ENCODE assay signal across 27 cellular contexts in the genomic region with DNA sequence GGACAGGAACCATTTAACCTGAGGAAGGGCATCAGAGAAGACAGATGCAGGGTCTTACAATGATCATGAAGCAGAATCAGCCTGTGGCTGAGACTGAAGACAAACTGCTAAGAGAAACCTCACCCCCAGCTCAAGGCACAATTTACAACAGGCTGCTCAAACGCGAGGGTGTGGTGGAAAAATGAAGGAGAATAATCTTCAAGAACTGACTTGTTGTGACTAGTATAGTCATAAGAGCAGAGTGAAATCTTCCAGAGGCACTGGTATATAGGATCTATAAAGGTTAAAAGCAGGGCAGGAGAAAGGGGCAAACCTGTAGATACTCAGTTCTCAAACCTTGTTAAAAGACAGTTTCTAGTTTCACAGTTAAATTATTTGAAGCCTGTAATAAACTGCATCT.
"Had no signal": no experiment of that assay in that cellular context is flagged by ENCODE, and none has a peak within 500 bp of the region (broad histone marks: within the 10 kb centered on the region; RNA-seq: fewer than 3 reads in every experiment).

No MANE protein-coding gene starts in this region.

- H3K27ac ChIP-seq: esophagus squamous epithelium, gastrocnemius medialis, parathyroid adenoma, psoas muscle, suprapubic skin, tibial artery, upper lobe of right lung had no signal

- DNase-seq: activated CD4-positive, alpha-beta memory T cell treated with anti-CD3 and anti-CD28 coated beads for 36 hours; activated CD4-positive, alpha-beta T cell treated with anti-CD3 and anti-CD28 coated beads, Interleukin-2, amount 10 ng/mL, durations not matched to agents 24 days and 14 days; activated CD4-positive, CD25-positive, alpha-beta regulatory T cell treated with anti-CD3 and anti-CD28 coated beads, Interleukin-2, amount 50 U/mL, for 72 hours; activated CD8-positive, alpha-beta memory T cell treated with anti-CD3 and anti-CD28 coated beads, Interleukin-2, amount 50 U/mL, for 48 hours; activated gamma-delta T cell; activated naive CD4-positive, alpha-beta T cell treated with anti-CD3 and anti-CD28 coated beads, Interleukin-2, amount 10 ng/mL, durations not matched to agents 7 days and 5 days; activated T-cell treated with anti-CD3 and anti-CD28 coated beads, Interleukin-2, amount 50 U/mL, for 24 hours; amygdala; central memory CD4-positive, alpha-beta T cell; esophagus squamous epithelium; gastrocnemius medialis; glutamatergic neuron; islet precursor cell; left cardiac atrium; left ventricle myocardium superior; naive B cell; occipital lobe; psoas muscle; stimulated activated CD4-positive, alpha-beta T cell treated with anti-CD3 and anti-CD28 coated beads, Interleukin-15, amount 100 ng/mL, for 24 hours; stimulated activated CD4-positive, alpha-beta T cell treated with anti-CD3 and anti-CD28 coated beads, Interleukin-2, amount 100 ng/mL, for 24 hours; stimulated activated naive CD4-positive, alpha-beta T cell; T-helper 17 cell; T1000; tibial artery; upper lobe of right lung had no signal

- H3K9me3 ChIP-seq: esophagus squamous epithelium, gastrocnemius medialis, psoas muscle, suprapubic skin, tibial artery, upper lobe of right lung had no signal

- H2AFZ ChIP-seq: parathyroid adenoma had no signal

- H3K79me2 ChIP-seq: parathyroid adenoma had no signal

- H3K9ac ChIP-seq: parathyroid adenoma had no signal

- H3K4me1 ChIP-seq: esophagus squamous epithelium, gastrocnemius medialis, parathyroid adenoma, psoas muscle, suprapubic skin, tibial artery, upper lobe of right lung had no signal

- H3K27me3 ChIP-seq: esophagus squamous epithelium, gastrocnemius medialis, suprapubic skin, tibial artery, upper lobe of right lung had no signal

- ATAC-seq: gastrocnemius medialis, left cardiac atrium, left ventricle myocardium superior, psoas muscle, T-helper 17 cell, upper lobe of right lung had no signal

- H3K4me3 ChIP-seq: esophagus squamous epithelium, gastrocnemius medialis, psoas muscle, suprapubic skin, tibial artery, upper lobe of right lung had no signal

- H3K36me3 ChIP-seq: esophagus squamous epithelium, gastrocnemius medialis, suprapubic skin, tibial artery, upper lobe of right lung had no signal
